Comparison of ENCODE assay signal across 19 cellular contexts in the genomic region with DNA sequence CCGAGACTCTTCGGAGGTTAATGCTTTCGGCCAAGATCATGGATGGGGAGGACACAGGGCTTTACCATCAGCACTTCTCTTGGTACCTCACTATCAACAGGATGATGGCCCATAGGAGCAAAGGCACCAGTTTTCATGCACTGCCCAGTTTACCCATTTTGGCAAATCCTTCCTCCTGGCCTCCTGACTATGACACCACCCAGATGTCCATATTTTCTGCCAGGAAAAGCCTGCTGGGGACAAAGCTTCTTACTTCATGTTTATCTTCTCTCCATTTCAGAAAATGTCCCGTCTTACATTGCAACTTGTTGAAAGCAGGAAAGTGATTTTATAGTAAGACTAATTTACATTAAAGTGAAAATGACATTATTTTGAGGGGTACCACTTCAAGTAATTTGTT.
"Had no signal": no experiment of that assay in that cellular context is flagged by ENCODE, and none has a peak within 500 bp of the region (broad histone marks: within the 10 kb centered on the region; RNA-seq: fewer than 3 reads in every experiment).

No MANE protein-coding gene starts in this region.

- H3K36me3 Mint-ChIP-seq: activated CD4-positive, alpha-beta memory T cell treated with anti-CD3 and anti-CD28 coated beads for 36 hours; activated CD8-positive, alpha-beta memory T cell treated with anti-CD3 and anti-CD28 coated beads, Interleukin-2, amount 10 ng/mL, durations not matched to agents 7 days and 5 days; activated naive CD8-positive, alpha-beta T cell; neural progenitor cell; T-cell had no signal

- H3K27ac Mint-ChIP-seq: activated B cell treated with CpG ODN at 0.5 μM for 24 hours; activated CD4-positive, alpha-beta memory T cell treated with anti-CD3 and anti-CD28 coated beads for 36 hours; activated CD8-positive, alpha-beta memory T cell treated with anti-CD3 and anti-CD28 coated beads, Interleukin-2, amount 10 ng/mL, durations not matched to agents 7 days and 5 days; activated naive CD8-positive, alpha-beta T cell; naive B cell; neural progenitor cell; T-cell had no signal

- ATAC-seq: activated CD8-positive, alpha-beta memory T cell treated with anti-CD3 and anti-CD28 coated beads, Interleukin-2, amount 10 ng/mL, durations not matched to agents 7 days and 5 days; esophagus mucosa; lower lobe of right lung; T-cell had no signal

- DNase-seq: activated B cell treated with CpG ODN at 0.5 μM for 24 hours; activated CD4-positive, alpha-beta memory T cell treated with anti-CD3 and anti-CD28 coated beads for 36 hours; activated CD4-positive, alpha-beta T cell treated with anti-CD3 and anti-CD28 coated beads for 4 hours; activated CD8-positive, alpha-beta memory T cell treated with anti-CD3 and anti-CD28 coated beads, Interleukin-2, amount 10 ng/mL, durations not matched to agents 7 days and 5 days; amniotic stem cell; cortex of kidney; effector CD8-positive, alpha-beta T cell; lower lobe of right lung; naive B cell; ovary; sigmoid colon; SK-N-SH; stimulated activated naive CD4-positive, alpha-beta T cell; T-cell; thyroid gland had no signal

- H3K4me3 Mint-ChIP-seq: activated B cell treated with CpG ODN at 0.5 μM for 24 hours; activated CD4-positive, alpha-beta memory T cell treated with anti-CD3 and anti-CD28 coated beads for 36 hours; activated CD8-positive, alpha-beta memory T cell treated with anti-CD3 and anti-CD28 coated beads, Interleukin-2, amount 10 ng/mL, durations not matched to agents 7 days and 5 days; activated naive CD8-positive, alpha-beta T cell; naive B cell; neural progenitor cell; T-cell had no signal

- H3K9me3 ChIP-seq: lower lobe of right lung, ovary, sigmoid colon, SK-N-SH, thyroid gland had no signal

- H3K36me3 ChIP-seq: lower lobe of right lung, neural progenitor cell, ovary, sigmoid colon, thyroid gland had no signal

- H3K27me3 Mint-ChIP-seq: activated B cell treated with CpG ODN at 0.5 μM for 24 hours had no signal

- H3K27ac ChIP-seq: hepatocyte, lower lobe of right lung, neural progenitor cell, ovary, thyroid gland had no signal

- H3K9me3 Mint-ChIP-seq: activated B cell treated with CpG ODN at 0.5 μM for 24 hours; activated CD4-positive, alpha-beta memory T cell treated with anti-CD3 and anti-CD28 coated beads for 36 hours; T-cell had no signal

- H3K27me3 ChIP-seq: hepatocyte, neural progenitor cell, ovary, sigmoid colon, thyroid gland had no signal

- H3K4me1 ChIP-seq: lower lobe of right lung, neural progenitor cell, thyroid gland had no signal

- H3K4me1 Mint-ChIP-seq: activated B cell treated with CpG ODN at 0.5 μM for 24 hours; activated CD8-positive, alpha-beta memory T cell treated with anti-CD3 and anti-CD28 coated beads, Interleukin-2, amount 10 ng/mL, durations not matched to agents 7 days and 5 days; naive B cell; T-cell had no signal

- H3K4me3 ChIP-seq: hepatocyte, lower lobe of right lung, neural progenitor cell, ovary, sigmoid colon, thyroid gland had no signal
